ENCODE assay signal across 11 cellular contexts in genomic region chr2:188875104-188875503, GRCh38.
"Had no signal": no experiment of that assay in that cellular context is flagged by ENCODE, and none has a peak within 500 bp of the region (broad histone marks: within the 10 kb centered on the region; RNA-seq: fewer than 3 reads in every experiment).

No MANE protein-coding gene starts in this region.

- H3K36me3 Mint-ChIP-seq: naive thymus-derived CD8-positive, alpha-beta T cell; type B pancreatic cell had no signal

- H3K79me2 ChIP-seq: hepatocyte had no signal

- H3K27me3 Mint-ChIP-seq: naive thymus-derived CD8-positive, alpha-beta T cell; type B pancreatic cell had no signal

- H3K36me3 ChIP-seq: uterus had no signal

- H2AFZ ChIP-seq: hepatocyte had no signal

- H3K27me3 ChIP-seq: hepatocyte, uterus had no signal

- H3K4me3 Mint-ChIP-seq: naive thymus-derived CD8-positive, alpha-beta T cell; type B pancreatic cell had no signal

- H3K27ac Mint-ChIP-seq: naive thymus-derived CD8-positive, alpha-beta T cell; type B pancreatic cell had no signal

- H3K27ac ChIP-seq: hepatocyte, uterus had no signal

- H3K9me3 ChIP-seq: uterus had no signal

- H3K4me3 ChIP-seq: hepatocyte, uterus had no signal

- ATAC-seq: naive thymus-derived CD8-positive, alpha-beta T cell had no signal

- H3K4me1 ChIP-seq: uterus had no signal

- DNase-seq: erythroblast; foreskin melanocyte; head of caudate nucleus; mesendoderm; naive thymus-derived CD8-positive, alpha-beta T cell; small intestine; stimulated activated CD4-positive, alpha-beta T cell treated with anti-CD3 and anti-CD28 coated beads, Interleukin-2, amount 100 ng/mL, for 48 hours; stimulated activated naive CD4-positive, alpha-beta T cell treated with Interleukin-2 at 50 U/mL for 16 hours; uterus had no signal

- H3K4me2 ChIP-seq: hepatocyte had no signal

- H3K4me1 Mint-ChIP-seq: naive thymus-derived CD8-positive, alpha-beta T cell had no signal

- H3K9me3 Mint-ChIP-seq: naive thymus-derived CD8-positive, alpha-beta T cell; type B pancreatic cell had no signal
